ENCODE assay signal across 1 cellular context in genomic region chr16:1072526-1073261, GRCh38.
TF ChIP-seq lines count a peak whose summit lies in the region.

TSS of gene SSTR5 (plus strand) at chr16:1072747. CDS start at chr16:1078869, 6,122 bp downstream.

TF ChIP-seq in HepG2, 621 proteins besides CTCF, POLR2A, EP300 and RAD21 (continued from another document):
- TF ChIP-seq ZBTB33 (CRISPR knock-in tag; IDR thresholded peaks at IDR 0.05) = 0 out of 2 replicates have a peak, but pooled peaks have one; percentile 12
